16 cellular contexts compared by ENCODE assay signal in the genomic region with DNA sequence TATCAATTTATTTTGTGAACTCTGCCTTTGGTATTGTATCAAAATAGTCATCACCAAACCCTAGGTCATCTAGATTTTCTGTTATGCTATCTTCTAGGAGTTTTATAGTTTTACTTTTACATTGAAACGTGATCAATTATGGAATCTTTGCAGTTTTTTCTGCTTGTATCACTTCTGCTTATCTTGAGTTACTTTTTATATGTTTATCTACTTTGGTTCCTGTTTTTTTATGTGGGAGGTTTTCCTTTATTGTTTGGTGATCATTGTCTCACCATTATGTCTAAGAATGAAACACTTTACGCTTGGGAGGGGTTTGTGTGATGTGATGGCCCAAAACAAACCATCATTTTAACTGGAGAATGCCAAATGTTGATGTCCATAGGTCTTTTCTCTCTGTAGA.
"Had no signal": no experiment of that assay in that cellular context is flagged by ENCODE, and none has a peak within 500 bp of the region (broad histone marks: within the 10 kb centered on the region; RNA-seq: fewer than 3 reads in every experiment).

No MANE protein-coding gene starts in this region.

- H3K9me3 Mint-ChIP-seq: activated naive CD4-positive, alpha-beta T cell treated with anti-CD3 and anti-CD28 coated beads, Interleukin-2, amount 50 U/mL, for 24 hours; nephron progenitor cell; type B pancreatic cell had no signal

- H3K4me3 Mint-ChIP-seq: activated naive CD4-positive, alpha-beta T cell treated with anti-CD3 and anti-CD28 coated beads, Interleukin-2, amount 50 U/mL, for 24 hours; nephron progenitor cell; type B pancreatic cell had no signal

- H3K27me3 Mint-ChIP-seq: activated naive CD4-positive, alpha-beta T cell treated with anti-CD3 and anti-CD28 coated beads, Interleukin-2, amount 50 U/mL, for 24 hours; type B pancreatic cell had no signal

- ATAC-seq: activated CD4-positive, CD25-positive, alpha-beta regulatory T cell treated with anti-CD3 and anti-CD28 coated beads, Interleukin-2, amount 50 U/mL, for 24 hours; body of pancreas; gastroesophageal sphincter; left ventricle myocardium superior; sciatic nerve had no signal

- H3K27ac Mint-ChIP-seq: activated naive CD4-positive, alpha-beta T cell treated with anti-CD3 and anti-CD28 coated beads, Interleukin-2, amount 50 U/mL, for 24 hours; nephron progenitor cell; type B pancreatic cell had no signal

- DNase-seq: body of pancreas; central memory CD4-positive, alpha-beta T cell; cortex of kidney; effector CD8-positive, alpha-beta T cell; kidney; left ventricle myocardium superior; mesenchymal stem cell; nephron progenitor cell; spleen; stimulated activated CD4-positive, alpha-beta T cell treated with anti-CD3 and anti-CD28 coated beads, Interleukin-1b, Interleukin-23, amount 100 ng/mL, for 48 hours; stimulated activated naive CD4-positive, alpha-beta T cell had no signal

- H3K36me3 Mint-ChIP-seq: activated naive CD4-positive, alpha-beta T cell treated with anti-CD3 and anti-CD28 coated beads, Interleukin-2, amount 50 U/mL, for 24 hours; type B pancreatic cell had no signal

- H3K4me1 Mint-ChIP-seq: activated naive CD4-positive, alpha-beta T cell treated with anti-CD3 and anti-CD28 coated beads, Interleukin-2, amount 50 U/mL, for 24 hours; nephron progenitor cell had no signal
